Comparison of ENCODE assay signal across 11 cellular contexts in genomic region chr7:148856891-148857290, GRCh38.
DNase-seq lines count a peak whose midpoint lies in the region; ATAC-seq lines count a peak whose summit lies in the region.
"Had no signal": no experiment of that assay in that cellular context is flagged by ENCODE, and none has a peak within 500 bp of the region (broad histone marks: within the 10 kb centered on the region; RNA-seq: fewer than 3 reads in every experiment).

No MANE protein-coding gene starts in this region.

- ATAC-seq in HG03342 (IDR thresholded peaks at IDR 0.05; ENCODE audit: unreplicated experiment), result peak; percentile 42

- H3K27me3 Mint-ChIP-seq in activated T-cell treated with anti-CD3 and anti-CD28 coated beads, Interleukin-2, amount 50 U/mL, for 24 hours, result no peaks in the 10 kb centered on the region
- no peaks in the 10 kb centered on the region for H3K27me3 Mint-ChIP-seq in stimulated activated naive CD8-positive, alpha-beta T cell treated with anti-CD3 and anti-CD28 coated beads, Interleukin-15, Interleukin-2, amounts not matched to agents 100 ng/mL and 50 ng/mL, for 24 hours
- H3K27me3 Mint-ChIP-seq: progenitor cell of endocrine pancreas had no signal

- no peaks in the 10 kb centered on the region for H3K9me3 Mint-ChIP-seq in activated T-cell treated with anti-CD3 and anti-CD28 coated beads, Interleukin-2, amount 50 U/mL, for 24 hours
- no peaks in the 10 kb centered on the region for H3K9me3 Mint-ChIP-seq in stimulated activated naive CD8-positive, alpha-beta T cell treated with anti-CD3 and anti-CD28 coated beads, Interleukin-15, Interleukin-2, amounts not matched to agents 100 ng/mL and 50 ng/mL, for 24 hours

- peaks cover 50% of the 10 kb centered on the region for H3K4me1 Mint-ChIP-seq in activated T-cell treated with anti-CD3 and anti-CD28 coated beads, Interleukin-2, amount 50 U/mL, for 24 hours (ENCODE audit: low read depth)
- peaks cover 44% of the 10 kb centered on the region for H3K4me1 Mint-ChIP-seq in stimulated activated naive CD8-positive, alpha-beta T cell treated with anti-CD3 and anti-CD28 coated beads, Interleukin-15, Interleukin-2, amounts not matched to agents 100 ng/mL and 50 ng/mL, for 24 hours (ENCODE audit: low read depth)

- DNase-seq in activated T-cell treated with anti-CD3 and anti-CD28 coated beads, Interleukin-2, amount 50 U/mL, for 24 hours, result no peak
- no peak for DNase-seq in activated T-cell treated with anti-CD3 and anti-CD28 coated beads, Interleukin-2, amount 50 U/mL, for 1 hour
- DNase-seq in amniotic epithelial cell (ENCODE audit: low read depth), result peak; percentile 99
- no peak for DNase-seq in NCI-H69 (lab: John Stamatoyannopoulos, UW)
- DNase-seq in NCI-H748 treated with DMSO at 0.1 percent for 48 hours (lab: John Stamatoyannopoulos, UW), result no peak
- DNase-seq in activated CD4-positive, alpha-beta T cell treated with anti-CD3 and anti-CD28 coated beads, Interleukin-2, amount 50 U/mL, for 48 hours, result no peak
- DNase-seq: foreskin melanocyte, left lung had no signal

- peaks cover 43% of the 10 kb centered on the region for H3K36me3 Mint-ChIP-seq in activated T-cell treated with anti-CD3 and anti-CD28 coated beads, Interleukin-2, amount 50 U/mL, for 24 hours (ENCODE audit: low read depth)
- peaks cover 24% of the 10 kb centered on the region for H3K36me3 Mint-ChIP-seq in stimulated activated naive CD8-positive, alpha-beta T cell treated with anti-CD3 and anti-CD28 coated beads, Interleukin-15, Interleukin-2, amounts not matched to agents 100 ng/mL and 50 ng/mL, for 24 hours (ENCODE audit: low read depth)

- H3K27ac Mint-ChIP-seq in activated T-cell treated with anti-CD3 and anti-CD28 coated beads, Interleukin-2, amount 50 U/mL, for 24 hours, result peak overlapping the region; percentile 90
- peak overlapping the region; percentile 67 for H3K27ac Mint-ChIP-seq in stimulated activated naive CD8-positive, alpha-beta T cell treated with anti-CD3 and anti-CD28 coated beads, Interleukin-15, Interleukin-2, amounts not matched to agents 100 ng/mL and 50 ng/mL, for 24 hours
- H3K27ac Mint-ChIP-seq: progenitor cell of endocrine pancreas had no signal

- H3K4me3 Mint-ChIP-seq in activated T-cell treated with anti-CD3 and anti-CD28 coated beads, Interleukin-2, amount 50 U/mL, for 24 hours, result peak overlapping the region; percentile 25
- H3K4me3 Mint-ChIP-seq in stimulated activated naive CD8-positive, alpha-beta T cell treated with anti-CD3 and anti-CD28 coated beads, Interleukin-15, Interleukin-2, amounts not matched to agents 100 ng/mL and 50 ng/mL, for 24 hours, result no peak overlapping the region
